10 cellular contexts compared by ENCODE assay signal in the genomic region with DNA sequence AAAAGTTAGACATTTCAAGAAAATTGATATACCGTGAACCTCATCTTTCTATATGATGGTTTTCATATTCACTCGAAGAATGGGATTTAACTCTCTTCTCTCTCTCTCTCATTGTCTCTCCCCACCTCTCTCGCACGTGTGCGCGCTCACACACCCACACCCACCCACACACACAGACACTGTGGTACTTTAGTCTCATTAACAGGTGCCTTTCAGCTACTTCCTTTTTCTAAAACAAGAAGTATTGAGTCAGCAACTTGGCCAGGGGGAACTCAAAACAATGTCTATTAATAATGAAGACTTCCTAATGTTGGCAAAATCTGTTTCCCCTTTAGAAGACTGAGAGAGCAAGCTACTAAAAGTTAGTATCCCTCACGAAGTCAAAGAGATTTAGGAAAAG.
DNase-seq lines count a peak whose midpoint lies in the region; ATAC-seq and TF ChIP-seq lines count a peak whose summit lies in the region.
"Had no signal": no experiment of that assay in that cellular context is flagged by ENCODE, and none has a peak within 500 bp of the region (broad histone marks: within the 10 kb centered on the region; RNA-seq: fewer than 3 reads in every experiment).

No MANE protein-coding gene starts in this region.

- peak; percentile 84 for ATAC-seq in GM18505 (IDR thresholded peaks at IDR 0.05; ENCODE audit: unreplicated experiment)
- ATAC-seq in GM21528 (IDR thresholded peaks at IDR 0.05; ENCODE audit: low FRiP score, unreplicated experiment), result peak; percentile 80
- peak; percentile 79 for ATAC-seq in HG03521 (IDR thresholded peaks at IDR 0.05; ENCODE audit: unreplicated experiment)
- ATAC-seq in foreskin keratinocyte, result no peak
- ATAC-seq: Panc1 had no signal

- H3K27ac ChIP-seq in left ventricle myocardium inferior (replicated peaks), result peak overlapping the region; percentile 38
- no peak overlapping the region for H3K27ac ChIP-seq in foreskin keratinocyte

- peaks cover 16% of the 10 kb centered on the region for H3K4me1 ChIP-seq in left ventricle myocardium inferior
- no peaks in the 10 kb centered on the region for H3K4me1 ChIP-seq in foreskin keratinocyte

- H3K9me3 ChIP-seq in left ventricle myocardium inferior (replicated peaks), result no peaks in the 10 kb centered on the region

- H3K36me3 ChIP-seq in left ventricle myocardium inferior, result no peaks in the 10 kb centered on the region

- TF ChIP-seq POLR2A in GM18505 (IDR thresholded peaks at IDR 0.05; ENCODE audit: borderline replicate concordance, extremely low read depth, insufficient read depth, insufficient read length), result no peak

- no peak overlapping the region for H3K4me3 ChIP-seq in left ventricle myocardium inferior

- TF ChIP-seq CTCF in left ventricle myocardium inferior (IDR thresholded peaks at IDR 0.05; ENCODE audit: borderline replicate concordance) (no peak), foreskin keratinocyte (conservative IDR thresholded peaks at IDR 0.05) (no peak)

- no peak for DNase-seq in left ventricle myocardium inferior
- no peak for DNase-seq in ureter (ENCODE audit: low spot score)
- DNase-seq in HuH-7.5 (ENCODE audit: low spot score), result no peak
- DNase-seq in foreskin keratinocyte, result no peak
- DNase-seq in GF-D8 (lab: John Stamatoyannopoulos, UW), result no peak
- DNase-seq: amygdala had no signal

- intact Hi-C loops in left ventricle myocardium inferior (cut with micrococcal nuclease), result no loop called here

- H3K27me3 ChIP-seq in left ventricle myocardium inferior (ENCODE audit: low read depth), result no peaks in the 10 kb centered on the region
- H3K27me3 ChIP-seq in foreskin keratinocyte, result no peaks in the 10 kb centered on the region
